ENCODE assay signal across 8 cellular contexts in the genomic region with DNA sequence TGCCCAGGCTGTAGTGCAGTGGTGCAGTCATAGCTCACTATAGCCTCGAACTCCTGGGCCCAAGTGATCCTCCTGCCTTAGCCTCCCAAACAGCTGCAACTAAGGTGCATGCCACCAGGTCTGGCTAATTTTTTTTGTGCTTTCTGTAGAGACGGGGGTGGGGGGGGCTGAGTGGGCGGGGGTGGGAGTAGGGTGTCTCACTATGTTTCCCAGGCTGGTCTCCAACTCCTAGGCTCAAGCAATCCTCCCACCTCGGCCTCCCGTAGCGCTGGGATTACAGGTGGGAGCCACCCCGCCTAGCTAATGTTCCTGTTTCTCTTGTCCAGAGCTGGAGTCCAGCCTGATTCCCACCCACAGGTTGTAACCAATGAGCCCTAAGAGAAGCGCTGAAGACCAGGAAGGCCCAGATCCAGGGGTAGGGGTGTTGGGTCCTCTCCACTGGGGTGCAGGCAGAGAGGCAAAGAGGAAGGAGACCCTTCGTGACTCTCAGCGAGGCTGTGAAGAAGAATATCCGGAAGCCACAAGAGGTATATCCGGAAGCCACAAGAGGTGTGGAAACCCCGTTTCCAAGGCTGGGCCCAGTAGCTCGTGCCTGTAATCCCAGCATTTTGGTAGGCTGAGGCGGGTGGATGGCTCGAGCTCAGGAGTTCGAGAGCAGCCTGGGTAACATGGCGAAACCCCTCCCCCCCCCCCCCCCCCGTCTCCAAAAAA.
A peak's percentile ranks its signal among the peaks of the same experiment; 100 is the strongest.
DNase-seq lines count a peak whose midpoint lies in the region; ATAC-seq and TF ChIP-seq lines count a peak whose summit lies in the region.

No MANE protein-coding gene starts in this region.

- H3K4me1 ChIP-seq in iPS DF 6.9 (ENCODE audit: control insufficient read depth, insufficient read depth, low read length), result 0 out of 2 replicates have a peak, but pooled peaks cover 2% of the 10 kb centered on the region

- ATAC-seq in HG03520 (IDR thresholded peaks at IDR 0.05; ENCODE audit: unreplicated experiment) (no peak), GM19324 (IDR thresholded peaks at IDR 0.05; ENCODE audit: low FRiP score, unreplicated experiment) (no peak)

- DNase-seq in DMS153 (lab: John Stamatoyannopoulos, UW), result peak; percentile 49
- DNase-seq in DMS153 treated with DMSO at 0.1 percent for 48 hours (lab: John Stamatoyannopoulos, UW; ENCODE audit: unreplicated experiment), result no peak
- DNase-seq in RWPE1 (ENCODE audit: low spot score), result no peak
- DNase-seq in activated naive CD4-positive, alpha-beta T cell treated with anti-CD3 and anti-CD28 coated beads, Interleukin-2, amount 50 U/mL, for 16 hours, result peak; percentile 41
- DNase-seq in iPS DF 6.9 (ENCODE audit: low read depth, low spot score), result no peak
- peak; percentile 44 to 46 for DNase-seq in stimulated activated CD4-positive, alpha-beta T cell treated with anti-CD3 and anti-CD28 coated beads, Interleukin-2, amount 100 ng/mL, for 24 hours

- H3K27me3 ChIP-seq in iPS DF 6.9 (ENCODE audit: control insufficient read depth, insufficient read depth, low read length), result no peaks in the 10 kb centered on the region

- H3K9me3 ChIP-seq in iPS DF 6.9 (ENCODE audit: control insufficient read depth, insufficient read depth, low read length), result no peaks in the 10 kb centered on the region

- CTCF ChIA-PET in RWPE1 (lab: Yijun Ruan, JAX), result interaction anchor here (0.7 to 1.4 kb wide), 4 partner anchors 35 to 424 kb away, joined by 3 to 6 read pairs (median 4); a partner anchor contains a TSS

- H3K36me3 ChIP-seq in iPS DF 6.9 (ENCODE audit: control insufficient read depth, insufficient read depth, low read length), result no peaks in the 10 kb centered on the region; the same call in 1 of the 2 replicates

- POLR2A ChIA-PET in RWPE1 (lab: Yijun Ruan, JAX; ENCODE audit: low non-redundant PET), result interaction anchor here (0.6 to 2.3 kb wide), 4 partner anchors 8 to 31 kb away, joined by 3 to 7 read pairs (median 4); no protein-coding TSS in a partner anchor

- WGBS in iPS DF 6.9 (ENCODE audit: insufficient coverage, insufficient read length), result no CpG with 5 or more reads among the region's 19 CpGs

- no peak for TF ChIP-seq CTCF in RWPE1 (conservative IDR thresholded peaks at IDR 0.05; ENCODE audit: low read depth)

- peak overlapping the region; percentile 36; the same call in 1 of the 2 replicates for H3K4me3 ChIP-seq in iPS DF 6.9 (ENCODE audit: low read length)

- peak overlapping the region; percentile 77 for H3K27ac ChIP-seq in RWPE1
- H3K27ac ChIP-seq in iPS DF 6.9 (ENCODE audit: low read length), result no peak overlapping the region

Comparison
In these comparisons a context has a peak if more than half of its experiments do, and no peak if none do; other contexts are left out.
1. DNase-seq: peak in DMS153 (single experiment), activated naive CD4-positive, alpha-beta T cell treated with anti-CD3 and anti-CD28 coated beads, Interleukin-2, amount 50 U/mL, for 16 hours (single experiment) and stimulated activated CD4-positive, alpha-beta T cell treated with anti-CD3 and anti-CD28 coated beads, Interleukin-2, amount 100 ng/mL, for 24 hours (2 of 2); none in DMS153 treated with DMSO at 0.1 percent for 48 hours (single experiment), RWPE1 (single experiment) and iPS DF 6.9 (single experiment).